2 cellular contexts compared by ENCODE assay signal in the genomic region with DNA sequence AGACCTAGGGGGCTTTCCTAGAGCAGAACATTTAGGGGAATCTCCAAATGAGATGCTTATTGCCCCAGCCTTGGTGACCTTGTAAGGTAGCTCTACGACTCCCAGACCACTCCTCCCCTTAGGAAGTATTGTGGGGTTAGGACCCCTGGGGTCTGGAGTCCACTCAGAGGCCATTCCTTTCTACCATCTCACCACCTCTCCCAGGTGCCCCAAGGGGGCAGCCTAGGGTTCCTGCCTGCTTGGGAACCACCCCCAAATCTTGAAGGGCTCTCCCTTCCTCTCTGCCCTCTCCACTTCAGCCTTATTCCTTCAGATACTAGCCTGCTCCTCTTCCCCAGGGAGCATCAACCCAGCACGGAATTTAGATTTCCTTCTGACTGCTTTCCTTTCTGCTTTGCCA.
TF ChIP-seq lines count a peak whose summit lies in the region.

No MANE protein-coding gene starts in this region.

TF ChIP-seq in HCT116, 20 proteins besides CTCF, POLR2A, EP300 and RAD21:
- no peak for TF ChIP-seq ZFX (IDR thresholded peaks at IDR 0.05)
- TF ChIP-seq CEBPB (IDR thresholded peaks at IDR 0.05; ENCODE audit: low read depth), result no peak
- TF ChIP-seq ZNF274 (IDR thresholded peaks at IDR 0.05; ENCODE audit: low read depth, low read length), result no peak
- no peak for TF ChIP-seq SIN3A (IDR thresholded peaks at IDR 0.05; ENCODE audit: low read depth)
- TF ChIP-seq, protein P1, sequence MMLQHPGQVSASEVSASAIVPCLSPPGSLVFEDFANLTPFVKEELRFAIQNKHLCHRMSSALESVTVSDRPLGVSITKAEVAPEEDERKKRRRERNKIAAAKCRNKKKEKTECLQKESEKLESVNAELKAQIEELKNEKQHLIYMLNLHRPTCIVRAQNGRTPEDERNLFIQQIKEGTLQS (IDR thresholded peaks at IDR 0.05), result no peak
- no peak for TF ChIP-seq EZH2 (IDR thresholded peaks at IDR 0.05)
- TF ChIP-seq TCF7L2 (IDR thresholded peaks at IDR 0.05; ENCODE audit: borderline replicate concordance, extremely low read depth, insufficient read depth, insufficient read length), result no peak
- TF ChIP-seq YY1 (IDR thresholded peaks at IDR 0.05; ENCODE audit: extremely low read depth, insufficient replicate concordance, low read depth, low read length), result no peak
- no peak for TF ChIP-seq JUND (IDR thresholded peaks at IDR 0.05)
- no peak for TF ChIP-seq ELF1 (IDR thresholded peaks at IDR 0.05; ENCODE audit: borderline replicate concordance, low read depth)
- TF ChIP-seq, protein P2, sequence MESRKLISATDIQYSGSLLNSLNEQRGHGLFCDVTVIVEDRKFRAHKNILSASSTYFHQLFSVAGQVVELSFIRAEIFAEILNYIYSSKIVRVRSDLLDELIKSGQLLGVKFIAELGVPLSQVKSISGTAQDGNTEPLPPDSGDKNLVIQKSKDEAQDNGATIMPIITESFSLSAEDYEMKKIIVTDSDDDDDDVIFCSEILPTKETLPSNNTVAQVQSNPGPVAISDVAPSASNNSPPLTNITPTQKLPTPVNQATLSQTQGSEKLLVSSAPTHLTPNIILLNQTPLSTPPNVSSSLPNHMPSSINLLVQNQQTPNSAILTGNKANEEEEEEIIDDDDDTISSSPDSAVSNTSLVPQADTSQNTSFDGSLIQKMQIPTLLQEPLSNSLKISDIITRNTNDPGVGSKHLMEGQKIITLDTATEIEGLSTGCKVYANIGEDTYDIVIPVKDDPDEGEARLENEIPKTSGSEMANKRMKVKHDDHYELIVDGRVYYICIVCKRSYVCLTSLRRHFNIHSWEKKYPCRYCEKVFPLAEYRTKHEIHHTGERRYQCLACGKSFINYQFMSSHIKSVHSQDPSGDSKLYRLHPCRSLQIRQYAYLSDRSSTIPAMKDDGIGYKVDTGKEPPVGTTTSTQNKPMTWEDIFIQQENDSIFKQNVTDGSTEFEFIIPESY (IDR thresholded peaks at IDR 0.05; ENCODE audit: extremely low read depth, insufficient replicate concordance, low read length), result no peak
- no peak for TF ChIP-seq CBX3 (IDR thresholded peaks at IDR 0.05; ENCODE audit: low read depth)
- TF ChIP-seq FOSL1 (IDR thresholded peaks at IDR 0.05; ENCODE audit: low read depth), result no peak
- no peak for TF ChIP-seq SP1 (IDR thresholded peaks at IDR 0.05; ENCODE audit: low read depth)

TF ChIP-seq in H1, 55 proteins besides CTCF, POLR2A, EP300 and RAD21:
- TF ChIP-seq POU5F1 (IDR thresholded peaks at IDR 0.05; ENCODE audit: low read depth, low read length), result no peak
- 0 out of 2 replicates have a peak, but pooled peaks have one; percentile 21 for TF ChIP-seq YY1 (IDR thresholded peaks at IDR 0.05; ENCODE audit: low read depth, low read length)
- no peak for TF ChIP-seq SUZ12 (IDR thresholded peaks at IDR 0.05; ENCODE audit: low read length)
